In genomic region chr2:32558492-32558891, GRCh38 we compare ENCODE assay signal across 21 cellular contexts.
DNase-seq lines count a peak whose midpoint lies in the region; ATAC-seq and TF ChIP-seq lines count a peak whose summit lies in the region.
"Had no signal": no experiment of that assay in that cellular context is flagged by ENCODE, and none has a peak within 500 bp of the region (broad histone marks: within the 10 kb centered on the region; RNA-seq: fewer than 3 reads in every experiment).

No MANE protein-coding gene starts in this region.

- peaks cover 3% of the 10 kb centered on the region for H3K9me3 Mint-ChIP-seq in activated CD4-positive, alpha-beta T cell treated with anti-CD3 and anti-CD28 coated beads, Interleukin-2, amount 10 ng/mL, durations not matched to agents 7 days and 5 days
- H3K9me3 Mint-ChIP-seq in brain (no peaks in the 10 kb centered on the region), glutamatergic neuron (ENCODE audit: unreplicated experiment) (no peaks in the 10 kb centered on the region)
- no peaks in the 10 kb centered on the region for H3K9me3 Mint-ChIP-seq in stimulated activated naive CD8-positive, alpha-beta T cell treated with anti-CD3 and anti-CD28 coated beads, Interleukin-15, amount 100 ng/mL, for 72 hours
- H3K9me3 Mint-ChIP-seq: CD4-positive, alpha-beta memory T cell had no signal

- H3K4me3 Mint-ChIP-seq in activated CD4-positive, alpha-beta T cell treated with anti-CD3 and anti-CD28 coated beads, Interleukin-2, amount 10 ng/mL, durations not matched to agents 7 days and 5 days = no peak overlapping the region
- H3K4me3 Mint-ChIP-seq in brain = peak overlapping the region in 1 of 5 experiments; percentile 70
- H3K4me3 Mint-ChIP-seq in glutamatergic neuron (ENCODE audit: unreplicated experiment) = no peak overlapping the region
- no peak overlapping the region for H3K4me3 Mint-ChIP-seq in stimulated activated naive CD8-positive, alpha-beta T cell treated with anti-CD3 and anti-CD28 coated beads, Interleukin-15, amount 100 ng/mL, for 72 hours
- H3K4me3 Mint-ChIP-seq: activated CD4-positive, alpha-beta T cell treated with anti-CD3 and anti-CD28 coated beads, Interleukin-2, amount 10 ng/mL, durations not matched to agents 24 days and 14 days; activated CD8-positive, alpha-beta memory T cell treated with anti-CD3 and anti-CD28 coated beads, Interleukin-2, amount 10 ng/mL, durations not matched to agents 7 days and 5 days; activated naive CD4-positive, alpha-beta T cell treated with anti-CD3 and anti-CD28 coated beads for 36 hours; CD4-positive, alpha-beta memory T cell had no signal

- no peaks in the 10 kb centered on the region for H3K4me1 Mint-ChIP-seq in activated CD4-positive, alpha-beta T cell treated with anti-CD3 and anti-CD28 coated beads, Interleukin-2, amount 10 ng/mL, durations not matched to agents 7 days and 5 days
- peaks cover 31% of the 10 kb centered on the region for H3K4me1 Mint-ChIP-seq in brain
- no peaks in the 10 kb centered on the region for H3K4me1 Mint-ChIP-seq in glutamatergic neuron (ENCODE audit: low read depth, unreplicated experiment)
- no peaks in the 10 kb centered on the region for H3K4me1 Mint-ChIP-seq in stimulated activated naive CD8-positive, alpha-beta T cell treated with anti-CD3 and anti-CD28 coated beads, Interleukin-15, amount 100 ng/mL, for 72 hours
- H3K4me1 Mint-ChIP-seq: activated CD4-positive, alpha-beta T cell treated with anti-CD3 and anti-CD28 coated beads, Interleukin-2, amount 10 ng/mL, durations not matched to agents 24 days and 14 days; activated CD8-positive, alpha-beta memory T cell treated with anti-CD3 and anti-CD28 coated beads, Interleukin-2, amount 10 ng/mL, durations not matched to agents 7 days and 5 days had no signal

- no peak for ATAC-seq in stimulated activated naive CD8-positive, alpha-beta T cell treated with anti-CD3 and anti-CD28 coated beads, Interleukin-15, amount 100 ng/mL, for 72 hours
- ATAC-seq in GM21360 (IDR thresholded peaks at IDR 0.05; ENCODE audit: unreplicated experiment) = no peak
- ATAC-seq: A549; activated CD8-positive, alpha-beta memory T cell treated with anti-CD3 and anti-CD28 coated beads, Interleukin-2, amount 10 ng/mL, durations not matched to agents 7 days and 5 days; stimulated activated naive CD8-positive, alpha-beta T cell treated with anti-CD3 and anti-CD28 coated beads, Interleukin-15, Interleukin-2, amounts not matched to agents 100 U/mL and 50 U/mL, for 24 hours had no signal

- H3K27ac Mint-ChIP-seq in activated CD4-positive, alpha-beta T cell treated with anti-CD3 and anti-CD28 coated beads, Interleukin-2, amount 10 ng/mL, durations not matched to agents 7 days and 5 days = peak overlapping the region; percentile 5
- H3K27ac Mint-ChIP-seq in brain (peak overlapping the region; percentile 66 to 97 (median 86)), glutamatergic neuron (ENCODE audit: unreplicated experiment) (peak overlapping the region; percentile 2)
- no peak overlapping the region for H3K27ac Mint-ChIP-seq in stimulated activated naive CD8-positive, alpha-beta T cell treated with anti-CD3 and anti-CD28 coated beads, Interleukin-15, amount 100 ng/mL, for 72 hours
- H3K27ac Mint-ChIP-seq: activated CD4-positive, alpha-beta T cell treated with anti-CD3 and anti-CD28 coated beads, Interleukin-2, amount 10 ng/mL, durations not matched to agents 24 days and 14 days; activated CD8-positive, alpha-beta memory T cell treated with anti-CD3 and anti-CD28 coated beads, Interleukin-2, amount 10 ng/mL, durations not matched to agents 7 days and 5 days; activated naive CD4-positive, alpha-beta T cell treated with anti-CD3 and anti-CD28 coated beads for 36 hours; CD4-positive, alpha-beta memory T cell had no signal

- no peak for TF ChIP-seq CTCF in brain (conservative IDR thresholded peaks at IDR 0.05)
- TF ChIP-seq CTCF in glutamatergic neuron (IDR thresholded peaks at IDR 0.05; ENCODE audit: partially characterized antibody, unreplicated experiment) = no peak

- POLR2A ChIA-PET in activated CD4-positive, alpha-beta T cell treated with anti-CD3 and anti-CD28 coated beads, Interleukin-2, amount 10 ng/mL, durations not matched to agents 7 days and 5 days (lab: Charles Lee) = no interaction called here

- peak overlapping the region; percentile 52 for H3K27ac ChIP-seq in substantia nigra (ENCODE audit: low read depth, low read length, poor library complexity, severe bottlenecking)
- H3K27ac ChIP-seq: A549 had no signal

- peaks cover 15% of the 10 kb centered on the region for H3K36me3 Mint-ChIP-seq in activated CD4-positive, alpha-beta T cell treated with anti-CD3 and anti-CD28 coated beads, Interleukin-2, amount 10 ng/mL, durations not matched to agents 7 days and 5 days (ENCODE audit: low read depth)
- H3K36me3 Mint-ChIP-seq in brain (peaks cover 38% of the 10 kb centered on the region), glutamatergic neuron (ENCODE audit: unreplicated experiment) (no peaks in the 10 kb centered on the region)

- no peak for DNase-seq in activated CD4-positive, alpha-beta T cell treated with anti-CD3 and anti-CD28 coated beads, Interleukin-2, amount 10 ng/mL, durations not matched to agents 7 days and 5 days
- DNase-seq in activated CD4-positive, alpha-beta T cell treated with anti-CD3 and anti-CD28 coated beads, Interleukin-2, amount 50 U/mL, for 1 hour = no peak
- DNase-seq in glutamatergic neuron = no peak
- DNase-seq in substantia nigra (lab: John Stamatoyannopoulos, UW) = no peak
- DNase-seq in activated T-cell treated with anti-CD3 and anti-CD28 coated beads for 4 hours = no peak
- no peak for DNase-seq in stimulated activated naive CD8-positive, alpha-beta T cell treated with anti-CD3 and anti-CD28 coated beads, Interleukin-15, amount 100 ng/mL, for 72 hours
- DNase-seq: activated CD4-positive, alpha-beta T cell treated with anti-CD3 and anti-CD28 coated beads, Interleukin-2, amount 10 ng/mL, durations not matched to agents 24 days and 14 days; activated CD8-positive, alpha-beta memory T cell treated with anti-CD3 and anti-CD28 coated beads, Interleukin-2, amount 10 ng/mL, durations not matched to agents 7 days and 5 days; activated naive CD4-positive, alpha-beta T cell treated with anti-CD3 and anti-CD28 coated beads for 36 hours; amniotic stem cell; CD4-positive, alpha-beta memory T cell; cortex of kidney; NCI-H1105; NCI-H526; NK-92 treated with Interleukin-12 subunit alpha and Interleukin-12 subunit beta, amount 100 ng/mL, for 24 hours; SHP77; stimulated activated naive CD8-positive, alpha-beta T cell treated with anti-CD3 and anti-CD28 coated beads, Interleukin-15, Interleukin-2, amounts not matched to agents 100 U/mL and 50 U/mL, for 24 hours; T-helper 9 cell had no signal

- CTCF ChIA-PET in activated CD4-positive, alpha-beta T cell treated with anti-CD3 and anti-CD28 coated beads, Interleukin-2, amount 10 ng/mL, durations not matched to agents 7 days and 5 days (lab: Charles Lee) = interaction anchor here (1.0 kb wide), 2 partner anchors 13 to 15 kb away, joined by 3 read pairs; no protein-coding TSS in a partner anchor

- no peaks in the 10 kb centered on the region for H3K27me3 Mint-ChIP-seq in activated CD4-positive, alpha-beta T cell treated with anti-CD3 and anti-CD28 coated beads, Interleukin-2, amount 10 ng/mL, durations not matched to agents 7 days and 5 days
- no peaks in the 10 kb centered on the region for H3K27me3 Mint-ChIP-seq in brain
- no peaks in the 10 kb centered on the region for H3K27me3 Mint-ChIP-seq in glutamatergic neuron (ENCODE audit: unreplicated experiment)
- H3K27me3 Mint-ChIP-seq in stimulated activated naive CD8-positive, alpha-beta T cell treated with anti-CD3 and anti-CD28 coated beads, Interleukin-15, amount 100 ng/mL, for 72 hours = no peaks in the 10 kb centered on the region
- H3K27me3 Mint-ChIP-seq: activated CD4-positive, alpha-beta T cell treated with anti-CD3 and anti-CD28 coated beads, Interleukin-2, amount 10 ng/mL, durations not matched to agents 24 days and 14 days; activated CD8-positive, alpha-beta memory T cell treated with anti-CD3 and anti-CD28 coated beads, Interleukin-2, amount 10 ng/mL, durations not matched to agents 7 days and 5 days; CD4-positive, alpha-beta memory T cell had no signal

Comparison
In these comparisons a context has a peak if more than half of its experiments do, and no peak if none do; other contexts are left out.
1. H3K27ac Mint-ChIP-seq: peak in activated CD4-positive, alpha-beta T cell treated with anti-CD3 and anti-CD28 coated beads, Interleukin-2, amount 10 ng/mL, durations not matched to agents 7 days and 5 days (single experiment), brain (5 of 5) and glutamatergic neuron (single experiment); none in stimulated activated naive CD8-positive, alpha-beta T cell treated with anti-CD3 and anti-CD28 coated beads, Interleukin-15, amount 100 ng/mL, for 72 hours (0 of 2).